In genomic region chr1:31575373-31576140, GRCh38 we compare ENCODE assay signal across 1 cellular context.
TF ChIP-seq lines count a peak whose summit lies in the region.

No MANE protein-coding gene starts in this region.

TF ChIP-seq in H1, 55 proteins besides CTCF, POLR2A, EP300 and RAD21:
- TF ChIP-seq SP1 (IDR thresholded peaks at IDR 0.05; ENCODE audit: low read depth, low read length): no peak
- TF ChIP-seq SIN3A (conservative IDR thresholded peaks at IDR 0.05 in 1 of 2, IDR thresholded peaks at IDR 0.05 in 1 of 2; ENCODE audit: low read depth in 1 of 2, low read length in 2 of 2): no peak
- TF ChIP-seq ZNF274 (IDR thresholded peaks at IDR 0.05; ENCODE audit: borderline replicate concordance, extremely low read depth, low read length): no peak
- no peak for TF ChIP-seq NRF1 (IDR thresholded peaks at IDR 0.05; ENCODE audit: low read depth, low read length)
- no peak for TF ChIP-seq GABPA (IDR thresholded peaks at IDR 0.05; ENCODE audit: borderline replicate concordance, insufficient read depth, low read length)
- peak; percentile 94 for TF ChIP-seq CEBPB (IDR thresholded peaks at IDR 0.05; ENCODE audit: low read depth, low read length)
